Comparison of ENCODE assay signal across 1 cellular context in genomic region chr16:4152267-4152666, GRCh38.
TF ChIP-seq lines count a peak whose summit lies in the region.

No MANE protein-coding gene starts in this region.

TF ChIP-seq in H1, 55 proteins besides CTCF, POLR2A, EP300 and RAD21:
- TF ChIP-seq BACH1 (IDR thresholded peaks at IDR 0.05; ENCODE audit: low read length) (no peak), USF2 (IDR thresholded peaks at IDR 0.05; ENCODE audit: low read length) (no peak), EZH2 (IDR thresholded peaks at IDR 0.05; ENCODE audit: low read depth, low read length, severe bottlenecking) (no peak), FOSL1 (IDR thresholded peaks at IDR 0.05; ENCODE audit: insufficient read depth, low read depth, low read length) (no peak), GTF2F1 (IDR thresholded peaks at IDR 0.05; ENCODE audit: borderline replicate concordance, low read depth, low read length) (no peak), BCL11A (IDR thresholded peaks at IDR 0.05; ENCODE audit: low read depth in 2 of 2, low read length in 2 of 2) (no peak), KDM5A (IDR thresholded peaks at IDR 0.05; ENCODE audit: low read length) (no peak), SIRT6 (IDR thresholded peaks at IDR 0.05; ENCODE audit: low read length) (no peak), POU5F1 (IDR thresholded peaks at IDR 0.05; ENCODE audit: low read depth, low read length) (no peak), KDM4A (IDR thresholded peaks at IDR 0.05; ENCODE audit: low read depth, low read length, severe bottlenecking) (no peak)
